In the genomic region with DNA sequence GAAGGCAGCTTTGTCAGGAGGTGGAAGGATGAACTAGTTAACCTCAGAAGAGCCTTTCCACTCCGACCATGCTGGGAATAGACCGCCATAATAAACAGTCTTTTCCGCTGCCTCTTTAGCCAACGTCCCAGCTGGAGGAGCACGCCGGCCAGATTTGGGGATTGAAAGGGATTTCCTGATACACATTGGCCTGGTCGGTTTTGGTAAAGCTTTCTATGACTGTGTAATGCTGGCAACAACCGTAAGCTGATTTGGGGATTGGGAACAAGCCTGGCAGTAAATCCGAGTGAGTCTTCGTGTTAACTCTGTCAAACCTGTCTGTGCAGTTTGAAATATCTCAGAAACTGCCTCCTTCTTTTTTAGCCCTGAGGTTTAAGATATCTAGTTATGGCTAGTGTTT, we compare ENCODE assay signal across 13 cellular contexts.
DNase-seq lines count a peak whose midpoint lies in the region; ATAC-seq and TF ChIP-seq lines count a peak whose summit lies in the region.
"Had no signal": no experiment of that assay in that cellular context is flagged by ENCODE, and none has a peak within 500 bp of the region (broad histone marks: within the 10 kb centered on the region; RNA-seq: fewer than 3 reads in every experiment).

No MANE protein-coding gene starts in this region.

- no peaks in the 10 kb centered on the region for H3K9me3 ChIP-seq in colonic mucosa
- H3K9me3 ChIP-seq in aorta (ENCODE audit: control insufficient read depth, low read length): no peaks in the 10 kb centered on the region
- H3K9me3 ChIP-seq: BE2C, tibial artery had no signal

- no peaks in the 10 kb centered on the region for H3K36me3 Mint-ChIP-seq in natural killer cell treated with Interleukin-12 subunit alpha and Interleukin-12 subunit beta and Interleukin-15 and Interleukin-18, amount 100 ng/mL, for 72 hours
- H3K36me3 Mint-ChIP-seq in natural killer cell: no peaks in the 10 kb centered on the region
- H3K36me3 Mint-ChIP-seq in glutamatergic neuron (ENCODE audit: unreplicated experiment): no peaks in the 10 kb centered on the region

- H3K9ac ChIP-seq in colonic mucosa (ENCODE audit: low read depth in 2 of 2, low read length in 2 of 2): no peak overlapping the region

- no peaks in the 10 kb centered on the region for H3K4me1 ChIP-seq in colonic mucosa
- H3K4me1 ChIP-seq in aorta (ENCODE audit: control insufficient read depth in 1 of 2, insufficient read depth in 2 of 2, low read length in 2 of 2): no peaks in the 10 kb centered on the region
- H3K4me1 ChIP-seq: tibial artery had no signal

- WGBS in aorta, 2 donors: 26 to 34% methylated on average over 10 of the region's 10 CpGs

- H3K9me3 Mint-ChIP-seq in natural killer cell treated with Interleukin-12 subunit alpha and Interleukin-12 subunit beta and Interleukin-15 and Interleukin-18, amount 100 ng/mL, for 72 hours: no peaks in the 10 kb centered on the region
- H3K9me3 Mint-ChIP-seq in natural killer cell: no peaks in the 10 kb centered on the region
- peaks cover 1% of the 10 kb centered on the region for H3K9me3 Mint-ChIP-seq in glutamatergic neuron (ENCODE audit: unreplicated experiment)
- H3K9me3 Mint-ChIP-seq: IgD-negative memory B cell had no signal

- H3K36me3 ChIP-seq in colonic mucosa (no peaks in the 10 kb centered on the region), aorta (ENCODE audit: control insufficient read depth in 1 of 2, insufficient read depth in 2 of 2, low read length in 1 of 2) (no peaks in the 10 kb centered on the region)
- H3K36me3 ChIP-seq: BE2C, tibial artery had no signal

- no peak for ATAC-seq in natural killer cell treated with Interleukin-12 subunit alpha and Interleukin-12 subunit beta and Interleukin-15 and Interleukin-18, amount 100 ng/mL, for 72 hours
- ATAC-seq in natural killer cell: no peak
- peak; percentile 80 for ATAC-seq in aorta (ENCODE audit: low FRiP score)
- ATAC-seq in HG03039 (IDR thresholded peaks at IDR 0.05; ENCODE audit: unreplicated experiment): no peak
- ATAC-seq: left colon had no signal

- H3K27ac Mint-ChIP-seq in natural killer cell treated with Interleukin-12 subunit alpha and Interleukin-12 subunit beta and Interleukin-15 and Interleukin-18, amount 100 ng/mL, for 72 hours: peak overlapping the region; percentile 85 to 89
- H3K27ac Mint-ChIP-seq in natural killer cell (no peak overlapping the region), glutamatergic neuron (ENCODE audit: unreplicated experiment) (no peak overlapping the region)

- no peak for DNase-seq in natural killer cell treated with Interleukin-12 subunit alpha and Interleukin-12 subunit beta and Interleukin-15 and Interleukin-18, amount 100 ng/mL, for 72 hours (ENCODE audit: low spot score)
- DNase-seq in natural killer cell (no peak), colonic mucosa (peak; percentile 50), mucosa of gallbladder (ENCODE audit: low spot score) (peak; percentile 30), aorta (peak in 1 of 2 donors; percentile 66), DMS 273 treated with DMSO at 0.1 percent for 48 hours (lab: John Stamatoyannopoulos, UW) (no peak), glutamatergic neuron (no peak)
- DNase-seq: BE2C, foreskin fibroblast, left colon had no signal

- H3K27ac ChIP-seq in colonic mucosa (peak overlapping the region; percentile 65), aorta (ENCODE audit: low read depth in 1 of 2, low read length in 2 of 2) (no peak overlapping the region)
- H3K27ac ChIP-seq: tibial artery had no signal

- intact Hi-C loops in natural killer cell (cut with micrococcal nuclease): no loop called here
- intact Hi-C loops in colonic mucosa (cut with DNase I): no loop called here
- intact Hi-C loops in aorta (cut with DNase I): no loop called here

- H3K27me3 ChIP-seq in colonic mucosa (no peaks in the 10 kb centered on the region), aorta (ENCODE audit: control insufficient read depth in 1 of 2, insufficient read depth in 2 of 2, low read length in 1 of 2) (no peaks in the 10 kb centered on the region)
- H3K27me3 ChIP-seq: BE2C, tibial artery had no signal

- H3K4me3 ChIP-seq in colonic mucosa (no peak overlapping the region), aorta (ENCODE audit: low read length in 2 of 2) (no peak overlapping the region)
- H3K4me3 ChIP-seq: tibial artery had no signal

- TF ChIP-seq CTCF in natural killer cell (IDR thresholded peaks at IDR 0.05) (no peak), colonic mucosa (IDR thresholded peaks at IDR 0.05) (no peak), glutamatergic neuron (IDR thresholded peaks at IDR 0.05; ENCODE audit: partially characterized antibody, unreplicated experiment) (no peak)

- H3K4me3 Mint-ChIP-seq in natural killer cell treated with Interleukin-12 subunit alpha and Interleukin-12 subunit beta and Interleukin-15 and Interleukin-18, amount 100 ng/mL, for 72 hours: peak overlapping the region; percentile 61
- H3K4me3 Mint-ChIP-seq in natural killer cell (no peak overlapping the region), glutamatergic neuron (ENCODE audit: unreplicated experiment) (no peak overlapping the region)

- peaks cover 34 to 60% of the 10 kb centered on the region in 2 donors for H3K4me1 Mint-ChIP-seq in natural killer cell treated with Interleukin-12 subunit alpha and Interleukin-12 subunit beta and Interleukin-15 and Interleukin-18, amount 100 ng/mL, for 72 hours (ENCODE audit: low read depth in 2 of 2)
- H3K4me1 Mint-ChIP-seq in natural killer cell (peaks cover 45 to 56% of the 10 kb centered on the region in 2 donors), glutamatergic neuron (ENCODE audit: low read depth, unreplicated experiment) (peaks cover 6% of the 10 kb centered on the region)

- H3K27me3 Mint-ChIP-seq in natural killer cell treated with Interleukin-12 subunit alpha and Interleukin-12 subunit beta and Interleukin-15 and Interleukin-18, amount 100 ng/mL, for 72 hours: no peaks in the 10 kb centered on the region
- H3K27me3 Mint-ChIP-seq in natural killer cell (ENCODE audit: low read depth in 2 of 2) (no peaks in the 10 kb centered on the region), glutamatergic neuron (ENCODE audit: unreplicated experiment) (peaks cover 4% of the 10 kb centered on the region)

Comparison
In these comparisons a context has a peak if more than half of its experiments do, and no peak if none do; other contexts are left out.
1. H3K27ac Mint-ChIP-seq: peak in natural killer cell treated with Interleukin-12 subunit alpha and Interleukin-12 subunit beta and Interleukin-15 and Interleukin-18, amount 100 ng/mL, for 72 hours (2 of 2); none in natural killer cell (0 of 2) and glutamatergic neuron (single experiment).
2. DNase-seq: peak in colonic mucosa (single experiment) and mucosa of gallbladder (single experiment); none in natural killer cell treated with Interleukin-12 subunit alpha and Interleukin-12 subunit beta and Interleukin-15 and Interleukin-18, amount 100 ng/mL, for 72 hours (single experiment), natural killer cell (single experiment), DMS 273 treated with DMSO at 0.1 percent for 48 hours (single experiment) and glutamatergic neuron (single experiment).